13 cellular contexts compared by ENCODE assay signal in genomic region chr5:91007251-91007650, GRCh38.
"Had no signal": no experiment of that assay in that cellular context is flagged by ENCODE, and none has a peak within 500 bp of the region (broad histone marks: within the 10 kb centered on the region; RNA-seq: fewer than 3 reads in every experiment).

No MANE protein-coding gene starts in this region.

- H3K36me3 ChIP-seq: esophagus squamous epithelium, left lung, sigmoid colon had no signal

- H3K27me3 ChIP-seq: esophagus squamous epithelium, left lung, sigmoid colon had no signal

- DNase-seq: activated CD4-positive, alpha-beta T cell treated with anti-CD3 and anti-CD28 coated beads for 48 hours; activated CD8-positive, alpha-beta T cell treated with anti-CD3 and anti-CD28 coated beads, Interleukin-2, amount 10 ng/mL, durations not matched to agents 7 days and 5 days; activated naive CD4-positive, alpha-beta T cell treated with anti-CD3 and anti-CD28 coated beads for 36 hours; esophagus squamous epithelium; foreskin fibroblast; head of caudate nucleus; islet precursor cell; left lung; sigmoid colon; stimulated activated CD4-positive, alpha-beta T cell treated with anti-CD3 and anti-CD28 coated beads, Interleukin-2, amount 100 ng/mL, for 24 hours; stimulated activated naive B cell treated with anti-CD40 and anti-IgM and Interleukin-4, amounts not matched to agents 10 μg/mL and 1 μg/mL and 100 μg/mL, for 72 hours; trophoblast cell had no signal

- ATAC-seq: activated CD8-positive, alpha-beta T cell treated with anti-CD3 and anti-CD28 coated beads, Interleukin-2, amount 10 ng/mL, durations not matched to agents 7 days and 5 days; left lung; stimulated activated naive B cell treated with anti-CD40 and anti-IgM and Interleukin-4, amounts not matched to agents 10 μg/mL and 1 μg/mL and 100 μg/mL, for 72 hours had no signal

- H3K27ac ChIP-seq: esophagus squamous epithelium, left lung, sigmoid colon had no signal

- H3K4me1 ChIP-seq: esophagus squamous epithelium, left lung, sigmoid colon had no signal

- H3K4me3 ChIP-seq: esophagus squamous epithelium, left lung, sigmoid colon had no signal

- FAIRE-seq: colon had no signal

- H3K9me3 ChIP-seq: esophagus squamous epithelium, left lung, sigmoid colon had no signal
